In genomic region chr2:20443276-20443920, GRCh38 we compare ENCODE assay signal across 7 cellular contexts. TPM values are rescaled to one million over a fixed set of nuclear protein-coding genes. Genes with fewer than 3 reads are reported as not detected.
A peak's percentile ranks its signal among the peaks of the same experiment; 100 is the strongest.
DNase-seq lines count a peak whose midpoint lies in the region; ATAC-seq and TF ChIP-seq lines count a peak whose summit lies in the region.

No MANE protein-coding gene starts in this region.

- H3K27me3 ChIP-seq in SU-DHL-6 (ENCODE audit: low read length), result no peaks in the 10 kb centered on the region
- H3K27me3 ChIP-seq in skeletal muscle tissue (ENCODE audit: control insufficient read depth in 3 of 3, insufficient read depth in 3 of 3, low read length in 3 of 3), result no peaks in the 10 kb centered on the region

- no peaks in the 10 kb centered on the region for H3F3A ChIP-seq in SU-DHL-6 (ENCODE audit: insufficient read depth)

- no peak overlapping the region for H3K9ac ChIP-seq in SU-DHL-6 (ENCODE audit: low read length)
- H3K9ac ChIP-seq in skeletal muscle tissue (ENCODE audit: low read depth in 1 of 3, low read length in 3 of 3), result no peak overlapping the region

- TF ChIP-seq CTCF in SU-DHL-6 (IDR thresholded peaks at IDR 0.05; ENCODE audit: insufficient read depth, low read length, poor library complexity, severe bottlenecking), result peak; percentile 48
- peak; percentile 68 for TF ChIP-seq CTCF in glutamatergic neuron (IDR thresholded peaks at IDR 0.05; ENCODE audit: partially characterized antibody, unreplicated experiment)

- no peak overlapping the region for H3K4me2 ChIP-seq in SU-DHL-6 (ENCODE audit: low read depth, low read length, poor library complexity, severe bottlenecking)

- peaks cover 8 to 22% (median 16%) of the 10 kb centered on the region in 3 donors for H3K4me1 ChIP-seq in skeletal muscle tissue (ENCODE audit: control insufficient read depth in 3 of 3, insufficient read depth in 3 of 3, low read length in 3 of 3)

- no peaks in the 10 kb centered on the region for H4K20me1 ChIP-seq in SU-DHL-6 (ENCODE audit: low read depth, low read length)

- H3K27ac ChIP-seq in SU-DHL-6 (ENCODE audit: low read depth, low read length), result no peak overlapping the region
- H3K27ac ChIP-seq in skeletal muscle tissue (ENCODE audit: low read depth, low read length), result peak overlapping the region; percentile 32

- H3K9me3 ChIP-seq in SU-DHL-6 (ENCODE audit: insufficient read depth, low read length) (no peaks in the 10 kb centered on the region), skeletal muscle tissue (ENCODE audit: control insufficient read depth in 3 of 3, low read length in 3 of 3) (no peaks in the 10 kb centered on the region)

- DNase-seq in ELF-1 (ENCODE audit: low read depth, low spot score) (peak; percentile 65), Kasumi-1 (lab: John Stamatoyannopoulos, UW) (peak; percentile 48 to 59), glutamatergic neuron (no peak), HuH-7.5 (ENCODE audit: low spot score) (no peak)
- no peak for DNase-seq in activated naive CD8-positive, alpha-beta T cell treated with anti-CD3 and anti-CD28 coated beads, Interleukin-2, amount 50 U/mL, for 24 hours

- H3K27ac Mint-ChIP-seq in glutamatergic neuron (ENCODE audit: unreplicated experiment), result no peak overlapping the region
- no peak overlapping the region for H3K27ac Mint-ChIP-seq in activated naive CD8-positive, alpha-beta T cell treated with anti-CD3 and anti-CD28 coated beads, Interleukin-2, amount 50 U/mL, for 24 hours

- no peak for ATAC-seq in activated naive CD8-positive, alpha-beta T cell treated with anti-CD3 and anti-CD28 coated beads, Interleukin-2, amount 50 U/mL, for 24 hours

- peaks cover 6% of the 10 kb centered on the region for H3K27me3 Mint-ChIP-seq in glutamatergic neuron (ENCODE audit: unreplicated experiment)
- peaks cover 26% of the 10 kb centered on the region for H3K27me3 Mint-ChIP-seq in activated naive CD8-positive, alpha-beta T cell treated with anti-CD3 and anti-CD28 coated beads, Interleukin-2, amount 50 U/mL, for 24 hours

- no peaks in the 10 kb centered on the region for H3K79me2 ChIP-seq in SU-DHL-6 (ENCODE audit: insufficient read depth, low read length)

- H3K4me3 Mint-ChIP-seq in glutamatergic neuron (ENCODE audit: unreplicated experiment), result no peak overlapping the region
- H3K4me3 Mint-ChIP-seq in activated naive CD8-positive, alpha-beta T cell treated with anti-CD3 and anti-CD28 coated beads, Interleukin-2, amount 50 U/mL, for 24 hours, result no peak overlapping the region

- H3K36me3 ChIP-seq in SU-DHL-6 (ENCODE audit: low read length) (no peaks in the 10 kb centered on the region), skeletal muscle tissue (ENCODE audit: control insufficient read depth in 3 of 3, insufficient read depth in 3 of 3, low read length in 3 of 3) (peaks cover 2 to 11% (median 7%) of the 10 kb centered on the region in 3 donors)

- no peaks in the 10 kb centered on the region for H3K4me1 Mint-ChIP-seq in glutamatergic neuron (ENCODE audit: low read depth, unreplicated experiment)
- peaks cover 10% of the 10 kb centered on the region for H3K4me1 Mint-ChIP-seq in activated naive CD8-positive, alpha-beta T cell treated with anti-CD3 and anti-CD28 coated beads, Interleukin-2, amount 50 U/mL, for 24 hours

- H3K4me3 ChIP-seq in SU-DHL-6 (ENCODE audit: insufficient read depth, low read length, poor library complexity, severe bottlenecking) (no peak overlapping the region), skeletal muscle tissue (ENCODE audit: low read length in 3 of 3) (peak overlapping the region in 1 of 3 donors; percentile 19)

- H3K9me3 Mint-ChIP-seq in glutamatergic neuron (ENCODE audit: unreplicated experiment), result peaks cover 11% of the 10 kb centered on the region
- H3K9me3 Mint-ChIP-seq in activated naive CD8-positive, alpha-beta T cell treated with anti-CD3 and anti-CD28 coated beads, Interleukin-2, amount 50 U/mL, for 24 hours, result no peaks in the 10 kb centered on the region

- H3K9me2 ChIP-seq in SU-DHL-6 (replicated peaks; ENCODE audit: insufficient read depth, low read length), result no peaks in the 10 kb centered on the region

- H3K36me3 Mint-ChIP-seq in glutamatergic neuron (ENCODE audit: unreplicated experiment), result no peaks in the 10 kb centered on the region
- H3K36me3 Mint-ChIP-seq in activated naive CD8-positive, alpha-beta T cell treated with anti-CD3 and anti-CD28 coated beads, Interleukin-2, amount 50 U/mL, for 24 hours (ENCODE audit: low read depth), result no peaks in the 10 kb centered on the region

- H2AFZ ChIP-seq in SU-DHL-6 (ENCODE audit: low read depth, low read length, severe bottlenecking), result no peak overlapping the region

RNA-seq across cellular contexts. Expression of gene RHOB, which starts 3.5 kb away (rescaled TPM):
- 135 TPM for total RNA-seq in glutamatergic neuron (ENCODE audit: unreplicated experiment)
- 146 TPM for total RNA-seq in skeletal muscle tissue

Comparison
In these comparisons a context has a peak if more than half of its experiments do, and no peak if none do; other contexts are left out.
1. DNase-seq: peak in ELF-1 (single experiment) and Kasumi-1 (2 of 2); none in glutamatergic neuron (single experiment), activated naive CD8-positive, alpha-beta T cell treated with anti-CD3 and anti-CD28 coated beads, Interleukin-2, amount 50 U/mL, for 24 hours (single experiment) and HuH-7.5 (single experiment).